16 cellular contexts compared by ENCODE assay signal in genomic region chr6:152701863-152702401, GRCh38. TPM values are rescaled to one million over a fixed set of nuclear protein-coding genes. Genes with fewer than 3 reads are reported as not detected.
DNase-seq lines count a peak whose midpoint lies in the region; ATAC-seq and TF ChIP-seq lines count a peak whose summit lies in the region.
"Had no signal": no experiment of that assay in that cellular context is flagged by ENCODE, and none has a peak within 500 bp of the region (broad histone marks: within the 10 kb centered on the region; RNA-seq: fewer than 3 reads in every experiment).

No MANE protein-coding gene starts in this region.

- CTCF ChIA-PET in SK-N-SH (lab: Yijun Ruan, JAX), result interaction anchor here (1.2 to 3.0 kb wide), 5 partner anchors 11 to 216 kb away, joined by 3 to 8 read pairs (median 6); no protein-coding TSS in a partner anchor

- intact Hi-C loops in heart left ventricle (cut with DNase I), result no loop called here
- intact Hi-C loops in upper lobe of right lung (cut with DNase I), result no loop called here

- no peaks in the 10 kb centered on the region for H3K27me3 Mint-ChIP-seq in glutamatergic neuron (ENCODE audit: unreplicated experiment)

- H3K9me3 ChIP-seq in heart left ventricle (peaks cover 0 to 1% (median 0%) of the 10 kb centered on the region in 12 donors), right atrium auricular region (peaks cover 0 to 2% of the 10 kb centered on the region in 2 donors), SK-N-SH (no peaks in the 10 kb centered on the region), upper lobe of right lung (no peaks in the 10 kb centered on the region)

- H3K4me3 ChIP-seq in heart left ventricle, result peak overlapping the region in 10 of 12 donors; percentile 28 to 56 (median 48)
- no peak overlapping the region for H3K4me3 ChIP-seq in right atrium auricular region
- no peak overlapping the region for H3K4me3 ChIP-seq in SK-N-SH (ENCODE audit: low read depth in 2 of 2, low read length in 1 of 2)
- peak overlapping the region; percentile 9 for H3K4me3 ChIP-seq in upper lobe of right lung

- H4K20me1 ChIP-seq in SK-N-SH (ENCODE audit: insufficient read depth), result no peaks in the 10 kb centered on the region

- DNase-seq in heart left ventricle (no peak), right atrium auricular region (ENCODE audit: low spot score) (no peak), SK-N-SH (no peak), glutamatergic neuron (no peak), upper lobe of right lung (no peak), G401 (ENCODE audit: low spot score) (no peak)
- DNase-seq: NCI-H1930, NCI-H2171 treated with DMSO at 0.1 percent for 48 hours had no signal

- H3K36me3 ChIP-seq in heart left ventricle (no peaks in the 10 kb centered on the region), right atrium auricular region (no peaks in the 10 kb centered on the region), SK-N-SH (replicated peaks in 1 of 2; ENCODE audit: control insufficient read depth in 1 of 2, insufficient read depth in 2 of 2, low read length in 1 of 2) (peaks cover 0 to 5% of the 10 kb centered on the region in 2 experiments), upper lobe of right lung (no peaks in the 10 kb centered on the region)

- TF ChIP-seq POLR2A in heart left ventricle (IDR thresholded peaks at IDR 0.05), result no peak

- H3K27me3 ChIP-seq in heart left ventricle, result peaks cover 0 to 4% (median 0%) of the 10 kb centered on the region in 9 donors
- H3K27me3 ChIP-seq in right atrium auricular region, result no peaks in the 10 kb centered on the region
- H3K27me3 ChIP-seq in SK-N-SH (ENCODE audit: insufficient read depth), result no peaks in the 10 kb centered on the region
- H3K27me3 ChIP-seq in upper lobe of right lung, result no peaks in the 10 kb centered on the region

- POLR2A ChIA-PET in SK-N-SH (lab: Yijun Ruan, JAX), result no interaction called here

- WGBS in heart left ventricle, 4 donors, result 45 to 51% (median 49%) methylated on average over 4 of the region's 4 CpGs
- WGBS in SK-N-SH (ENCODE audit: low lambda C conversion rate), result 44% methylated on average over 4 of the region's 4 CpGs

- peak overlapping the region; percentile 4 for H3K4me3 Mint-ChIP-seq in glutamatergic neuron (ENCODE audit: unreplicated experiment)

- no peak for TF ChIP-seq CTCF in heart left ventricle (IDR thresholded peaks at IDR 0.05)
- TF ChIP-seq CTCF in right atrium auricular region (IDR thresholded peaks at IDR 0.05), result no peak
- TF ChIP-seq CTCF in SK-N-SH (IDR thresholded peaks at IDR 0.05), result no peak
- TF ChIP-seq CTCF in glutamatergic neuron (IDR thresholded peaks at IDR 0.05; ENCODE audit: partially characterized antibody, unreplicated experiment), result no peak
- TF ChIP-seq CTCF in upper lobe of right lung (IDR thresholded peaks at IDR 0.05), result no peak

- H3K9me2 ChIP-seq in SK-N-SH, result no peaks in the 10 kb centered on the region

- peaks cover 25% of the 10 kb centered on the region for H3F3A ChIP-seq in SK-N-SH (replicated peaks; ENCODE audit: insufficient read depth)

- in situ Hi-C loops in G401 (cut with HindIII; ENCODE audit: low sequenced_read_pairs), result no loop called here

- H3K27ac ChIP-seq in heart left ventricle (peak overlapping the region in 8 of 12 donors; percentile 11 to 82 (median 60)), right atrium auricular region (peak overlapping the region in 1 of 2 donors; percentile 10), SK-N-SH (ENCODE audit: low read depth in 2 of 2, low read length in 1 of 2) (peak overlapping the region; percentile 58 to 92), upper lobe of right lung (no peak overlapping the region)
- H3K27ac ChIP-seq: 22Rv1, HL-60, KMS-11 had no signal

- H2AFZ ChIP-seq in SK-N-SH (ENCODE audit: low read depth), result peak overlapping the region; percentile 47; the same call in 1 of the 2 replicates

- no peak for TF ChIP-seq EP300 in SK-N-SH (IDR thresholded peaks at IDR 0.05; ENCODE audit: borderline replicate concordance in 1 of 2, low read depth in 1 of 2, low read length in 1 of 2)

- peaks cover 11% of the 10 kb centered on the region for H3K4me1 Mint-ChIP-seq in glutamatergic neuron (ENCODE audit: low read depth, unreplicated experiment)

- no peak overlapping the region for H3K27ac Mint-ChIP-seq in glutamatergic neuron (ENCODE audit: unreplicated experiment)

- no peaks in the 10 kb centered on the region for H3K9me3 Mint-ChIP-seq in glutamatergic neuron (ENCODE audit: unreplicated experiment)

- peaks cover 80% of the 10 kb centered on the region for H3K79me2 ChIP-seq in SK-N-SH (ENCODE audit: insufficient read depth)

- peak overlapping the region; percentile 39; the same call in 1 of the 2 replicates for H3K9ac ChIP-seq in SK-N-SH
- H3K9ac ChIP-seq: KMS-11 had no signal

- H3K4me2 ChIP-seq in SK-N-SH, result peak overlapping the region; percentile 66; the same call in 1 of the 2 replicates
- H3K4me2 ChIP-seq: KMS-11 had no signal

- ATAC-seq in heart left ventricle (no peak), upper lobe of right lung (no peak), HG03280 (IDR thresholded peaks at IDR 0.05; ENCODE audit: unreplicated experiment) (no peak), GM19023 (IDR thresholded peaks at IDR 0.05; ENCODE audit: unreplicated experiment) (no peak)

- peaks cover 0 to 8% (median 0%) of the 10 kb centered on the region in 12 donors for H3K4me1 ChIP-seq in heart left ventricle
- H3K4me1 ChIP-seq in right atrium auricular region, result no peaks in the 10 kb centered on the region
- H3K4me1 ChIP-seq in SK-N-SH (ENCODE audit: control insufficient read depth in 1 of 2, insufficient read depth in 2 of 2, low read depth in 1 of 2, low read length in 1 of 2), result no peaks in the 10 kb centered on the region; a peak in 2 of 4 replicates
- no peaks in the 10 kb centered on the region for H3K4me1 ChIP-seq in upper lobe of right lung

- TF ChIP-seq RAD21 in SK-N-SH (IDR thresholded peaks at IDR 0.05; ENCODE audit: low read length), result no peak

- H3K36me3 Mint-ChIP-seq in glutamatergic neuron (ENCODE audit: unreplicated experiment), result no peaks in the 10 kb centered on the region

TF ChIP-seq in SK-N-SH, 30 proteins besides CTCF, POLR2A, EP300 and RAD21:
- TF ChIP-seq SIN3A (IDR thresholded peaks at IDR 0.05; ENCODE audit: borderline replicate concordance, low read depth, low read length), result no peak
- no peak for TF ChIP-seq POLR2AphosphoS5 (IDR thresholded peaks at IDR 0.05; ENCODE audit: low read depth, low read length)
- TF ChIP-seq RFX5 (IDR thresholded peaks at IDR 0.05; ENCODE audit: low read length), result no peak
- TF ChIP-seq USF1 (IDR thresholded peaks at IDR 0.05; ENCODE audit: borderline replicate concordance, low read depth), result no peak
- TF ChIP-seq FOXJ3 (CRISPR knock-in tag; IDR thresholded peaks at IDR 0.05), result no peak
- TF ChIP-seq RCOR1 (IDR thresholded peaks at IDR 0.05; ENCODE audit: low read length), result no peak
- TF ChIP-seq MXI1 (IDR thresholded peaks at IDR 0.05; ENCODE audit: low read depth, low read length), result no peak
- no peak for TF ChIP-seq SMC3 (IDR thresholded peaks at IDR 0.05; ENCODE audit: low read depth, low read length)
- TF ChIP-seq TCF12 (IDR thresholded peaks at IDR 0.05), result no peak
- no peak for TF ChIP-seq GABPA (IDR thresholded peaks at IDR 0.05; ENCODE audit: low read depth)
- no peak for TF ChIP-seq USF2 (IDR thresholded peaks at IDR 0.05; ENCODE audit: borderline replicate concordance, low read depth, low read length)
- no peak for TF ChIP-seq MEF2A (IDR thresholded peaks at IDR 0.05; ENCODE audit: borderline replicate concordance, low read depth)
- TF ChIP-seq NRF1 (IDR thresholded peaks at IDR 0.05; ENCODE audit: low read depth, low read length), result no peak
- TF ChIP-seq FOSL2 (IDR thresholded peaks at IDR 0.05; ENCODE audit: borderline replicate concordance, low read depth), result no peak
- no peak for TF ChIP-seq CHD2 (IDR thresholded peaks at IDR 0.05; ENCODE audit: low read length, partially characterized antibody)

RNA-seq across cellular contexts. Expression of gene MYCT1, which starts 4.2 kb away (rescaled TPM):
- total RNA-seq in heart left ventricle, result 10 to 100 TPM in 8 of 9 donors, 1 to 10 TPM in 1; 8.4 to 20.8 (median 15.8) TPM
- polyA plus RNA-seq in heart left ventricle, result 10 to 100 TPM; 13.6 to 13.7 TPM
- total RNA-seq in right atrium auricular region, result 10 to 100 TPM in 1 of 2 donors, 1 to 10 TPM in 1; 8.1 to 15.0 TPM
- 7.6 and 15.4 TPM in 2 replicates for polyA plus RNA-seq in SK-N-SH (2012; rRNA removed)
- 12.7 and 15.0 TPM in 2 replicates for polyA plus RNA-seq in SK-N-SH (2012; cell fraction: cytosol; rRNA removed)
- 4.0 and 9.9 TPM in 2 replicates for polyA plus RNA-seq in SK-N-SH (2012; cell fraction: nucleus; rRNA removed)
- total RNA-seq in glutamatergic neuron (ENCODE audit: unreplicated experiment), result not detected
- 23.5 TPM for total RNA-seq in upper lobe of right lung
- not detected in 2 replicates for total RNA-seq in G401 (2014; rRNA removed; shearing (Covaris generic))
- total RNA-seq: MCF 10A, NCI-H460 had no signal

RNA-seq across cellular contexts. Expression of gene VIP, which starts 48.7 kb away (rescaled TPM):
- total RNA-seq in heart left ventricle, result under 1 TPM in 6 of 9 donors, not detected in 3; 0.29 to 0.65 (median 0.46) TPM
- polyA plus RNA-seq in heart left ventricle, result 1 to 10 TPM in 1 of 2 donors, under 1 TPM in 1; 0.29 to 3.9 TPM
- total RNA-seq in right atrium auricular region, result 1 to 10 TPM in 1 of 2 donors, not detected in 1; 1.2 TPM
- 2.5 and 4.8 TPM in 2 replicates for polyA plus RNA-seq in SK-N-SH (2012; rRNA removed)
- polyA plus RNA-seq in SK-N-SH (2012; cell fraction: cytosol; rRNA removed), result 3.9 and 5.3 TPM in 2 replicates
- 5.3 and 10.4 TPM in 2 replicates for polyA plus RNA-seq in SK-N-SH (2012; cell fraction: nucleus; rRNA removed)
- total RNA-seq in glutamatergic neuron (ENCODE audit: unreplicated experiment), result not detected
- total RNA-seq in upper lobe of right lung, result 1.6 TPM
- total RNA-seq in G401 (2014; rRNA removed; shearing (Covaris generic)), result not detected in 2 replicates
- total RNA-seq: MCF 10A, NCI-H460, RPMI7951 had no signal

Comparison
In these comparisons a context has a peak if more than half of its experiments do, and no peak if none do; other contexts are left out.
1. H3K4me3 ChIP-seq: peak in heart left ventricle (10 of 12) and upper lobe of right lung (single experiment); none in right atrium auricular region (0 of 2) and SK-N-SH (0 of 2).